9 cellular contexts compared by ENCODE assay signal in the genomic region with DNA sequence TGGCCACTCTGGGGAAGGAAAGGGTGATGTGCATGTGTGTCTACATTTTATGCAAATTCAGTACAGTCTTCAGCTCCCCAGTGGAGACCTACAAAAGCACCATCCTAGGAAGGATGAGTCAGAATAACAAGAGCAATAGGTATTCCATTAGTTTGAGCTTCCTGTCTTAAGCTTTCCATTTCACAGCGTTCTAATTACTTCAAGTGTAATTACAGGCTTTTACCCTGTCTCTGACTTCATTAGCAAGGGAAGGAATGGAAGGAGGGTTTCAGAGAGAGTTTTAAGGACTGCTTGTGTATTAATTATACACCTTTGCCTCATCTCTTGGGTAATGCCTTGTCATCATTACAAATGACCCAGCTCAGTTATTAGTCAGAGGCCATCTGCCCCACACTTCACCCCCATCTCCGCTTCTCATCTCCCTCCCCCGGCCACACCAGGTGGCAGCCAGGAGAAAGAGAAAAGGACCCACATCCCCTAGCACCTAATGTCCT.
A peak's percentile ranks its signal among the peaks of the same experiment; 100 is the strongest.
DNase-seq lines count a peak whose midpoint lies in the region; ATAC-seq and TF ChIP-seq lines count a peak whose summit lies in the region.
"Had no signal": no experiment of that assay in that cellular context is flagged by ENCODE, and none has a peak within 500 bp of the region (broad histone marks: within the 10 kb centered on the region; RNA-seq: fewer than 3 reads in every experiment).

No MANE protein-coding gene starts in this region.

- H3K79me2 ChIP-seq in SK-N-SH (ENCODE audit: insufficient read depth) = no peaks in the 10 kb centered on the region

- H3K36me3 ChIP-seq in SK-N-SH (replicated peaks in 1 of 2; ENCODE audit: control insufficient read depth in 1 of 2, insufficient read depth in 2 of 2, low read length in 1 of 2) = no peaks in the 10 kb centered on the region

- no peak for TF ChIP-seq RAD21 in SK-N-SH (IDR thresholded peaks at IDR 0.05; ENCODE audit: low read length)

- no peaks in the 10 kb centered on the region for H3K27me3 ChIP-seq in SK-N-SH (ENCODE audit: insufficient read depth)

- no peaks in the 10 kb centered on the region for H3K4me1 ChIP-seq in SK-N-SH (ENCODE audit: control insufficient read depth in 1 of 2, insufficient read depth in 2 of 2, low read depth in 1 of 2, low read length in 1 of 2)

- ATAC-seq in GM18505 (IDR thresholded peaks at IDR 0.05; ENCODE audit: unreplicated experiment) (peak; percentile 72), GM21576 (IDR thresholded peaks at IDR 0.05; ENCODE audit: unreplicated experiment) (peak; percentile 78), HG03354 (IDR thresholded peaks at IDR 0.05; ENCODE audit: poor library complexity, severe bottlenecking, unreplicated experiment) (peak; percentile 89)

- POLR2A ChIA-PET in SK-N-SH (lab: Yijun Ruan, JAX) = no interaction called here

- CTCF ChIA-PET in SK-N-SH (lab: Yijun Ruan, JAX) = no interaction called here

- no peak overlapping the region for H3K27ac ChIP-seq in SK-N-SH (ENCODE audit: low read depth in 2 of 2, low read length in 1 of 2)

- WGBS in SK-N-SH (ENCODE audit: low lambda C conversion rate) = 15% methylated on average over 3 of the region's 3 CpGs

- no peak overlapping the region for H2AFZ ChIP-seq in SK-N-SH (ENCODE audit: low read depth)

- no peak overlapping the region for H3K9ac ChIP-seq in SK-N-SH

- no peak overlapping the region for H3K4me3 ChIP-seq in SK-N-SH (ENCODE audit: low read depth in 2 of 2, low read length in 1 of 2)

- no peak for TF ChIP-seq CTCF in SK-N-SH (IDR thresholded peaks at IDR 0.05)

- H3K4me2 ChIP-seq in SK-N-SH = no peak overlapping the region

- H3K9me2 ChIP-seq in SK-N-SH = no peaks in the 10 kb centered on the region

- no peaks in the 10 kb centered on the region for H3F3A ChIP-seq in SK-N-SH (replicated peaks; ENCODE audit: insufficient read depth)

- no peaks in the 10 kb centered on the region for H4K20me1 ChIP-seq in SK-N-SH (ENCODE audit: insufficient read depth)

- peak; percentile 54 for DNase-seq in astrocyte of the hippocampus (ENCODE audit: low read depth, low spot score)
- DNase-seq in NCI-H226 = no peak
- DNase-seq in NCI-H774 (lab: John Stamatoyannopoulos, UW) = no peak
- no peak for DNase-seq in SK-N-SH
- DNase-seq in 8988T = no peak
- DNase-seq: activated gamma-delta T cell treated with Interleukin-2 at 50 U/mL for 16 hours had no signal

- no peaks in the 10 kb centered on the region for H3K9me3 ChIP-seq in SK-N-SH

- TF ChIP-seq EP300 in SK-N-SH (IDR thresholded peaks at IDR 0.05; ENCODE audit: borderline replicate concordance in 1 of 2, low read depth in 1 of 2, low read length in 1 of 2) = no peak

- no peak for TF ChIP-seq POLR2A in GM18505 (IDR thresholded peaks at IDR 0.05; ENCODE audit: borderline replicate concordance, extremely low read depth, insufficient read depth, insufficient read length)

TF ChIP-seq in SK-N-SH, 30 proteins besides CTCF, POLR2A, EP300 and RAD21:
- TF ChIP-seq, protein P1, sequence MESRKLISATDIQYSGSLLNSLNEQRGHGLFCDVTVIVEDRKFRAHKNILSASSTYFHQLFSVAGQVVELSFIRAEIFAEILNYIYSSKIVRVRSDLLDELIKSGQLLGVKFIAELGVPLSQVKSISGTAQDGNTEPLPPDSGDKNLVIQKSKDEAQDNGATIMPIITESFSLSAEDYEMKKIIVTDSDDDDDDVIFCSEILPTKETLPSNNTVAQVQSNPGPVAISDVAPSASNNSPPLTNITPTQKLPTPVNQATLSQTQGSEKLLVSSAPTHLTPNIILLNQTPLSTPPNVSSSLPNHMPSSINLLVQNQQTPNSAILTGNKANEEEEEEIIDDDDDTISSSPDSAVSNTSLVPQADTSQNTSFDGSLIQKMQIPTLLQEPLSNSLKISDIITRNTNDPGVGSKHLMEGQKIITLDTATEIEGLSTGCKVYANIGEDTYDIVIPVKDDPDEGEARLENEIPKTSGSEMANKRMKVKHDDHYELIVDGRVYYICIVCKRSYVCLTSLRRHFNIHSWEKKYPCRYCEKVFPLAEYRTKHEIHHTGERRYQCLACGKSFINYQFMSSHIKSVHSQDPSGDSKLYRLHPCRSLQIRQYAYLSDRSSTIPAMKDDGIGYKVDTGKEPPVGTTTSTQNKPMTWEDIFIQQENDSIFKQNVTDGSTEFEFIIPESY (IDR thresholded peaks at IDR 0.05; ENCODE audit: borderline replicate concordance, low read depth) = no peak
- no peak for TF ChIP-seq FOXJ3 (CRISPR knock-in tag; IDR thresholded peaks at IDR 0.05)
- no peak for TF ChIP-seq TCF12 (IDR thresholded peaks at IDR 0.05)
- no peak for TF ChIP-seq SIN3A (IDR thresholded peaks at IDR 0.05; ENCODE audit: borderline replicate concordance, low read depth, low read length)
- no peak for TF ChIP-seq YY1 (IDR thresholded peaks at IDR 0.05; ENCODE audit: low read depth)
- TF ChIP-seq SMC3 (IDR thresholded peaks at IDR 0.05; ENCODE audit: low read depth, low read length) = no peak
- TF ChIP-seq, protein P2, sequence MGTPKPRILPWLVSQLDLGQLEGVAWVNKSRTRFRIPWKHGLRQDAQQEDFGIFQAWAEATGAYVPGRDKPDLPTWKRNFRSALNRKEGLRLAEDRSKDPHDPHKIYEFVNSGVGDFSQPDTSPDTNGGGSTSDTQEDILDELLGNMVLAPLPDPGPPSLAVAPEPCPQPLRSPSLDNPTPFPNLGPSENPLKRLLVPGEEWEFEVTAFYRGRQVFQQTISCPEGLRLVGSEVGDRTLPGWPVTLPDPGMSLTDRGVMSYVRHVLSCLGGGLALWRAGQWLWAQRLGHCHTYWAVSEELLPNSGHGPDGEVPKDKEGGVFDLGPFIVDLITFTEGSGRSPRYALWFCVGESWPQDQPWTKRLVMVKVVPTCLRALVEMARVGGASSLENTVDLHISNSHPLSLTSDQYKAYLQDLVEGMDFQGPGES (IDR thresholded peaks at IDR 0.05; ENCODE audit: low read depth, low read length) = no peak
- no peak for TF ChIP-seq POLR2AphosphoS5 (IDR thresholded peaks at IDR 0.05; ENCODE audit: low read depth, low read length)
- TF ChIP-seq MXI1 (IDR thresholded peaks at IDR 0.05; ENCODE audit: low read depth, low read length) = no peak
- no peak for TF ChIP-seq FOXM1 (IDR thresholded peaks at IDR 0.05; ENCODE audit: low read depth)
- no peak for TF ChIP-seq NRF1 (IDR thresholded peaks at IDR 0.05; ENCODE audit: low read depth, low read length)
- TF ChIP-seq NFIC (IDR thresholded peaks at IDR 0.05; ENCODE audit: borderline replicate concordance) = no peak
